In genomic region chr9:130345009-130345992, GRCh38 we compare ENCODE assay signal across 25 cellular contexts.
DNase-seq lines count a peak whose midpoint lies in the region; ATAC-seq, FAIRE-seq and TF ChIP-seq lines count a peak whose summit lies in the region.
"Had no signal": no experiment of that assay in that cellular context is flagged by ENCODE, and none has a peak within 500 bp of the region (broad histone marks: within the 10 kb centered on the region; RNA-seq: fewer than 3 reads in every experiment).

No MANE protein-coding gene starts in this region.

- H3K23ac ChIP-seq in H1 (ENCODE audit: insufficient read length) (no peak overlapping the region), trophoblast cell (ENCODE audit: low read length) (peak overlapping the region; percentile 99)

- no peak overlapping the region for H3K27ac Mint-ChIP-seq in stimulated activated memory B cell treated with anti-CD40 and anti-IgM and Interleukin-4, amounts not matched to agents 10 μg/mL and 1 μg/mL and 100 μg/mL, for 72 hours
- H3K27ac Mint-ChIP-seq: B cell; CD8-positive, alpha-beta memory T cell had no signal

- peak overlapping the region; percentile 90 for H2BK5ac ChIP-seq in H1 (ENCODE audit: low read depth, low read length)
- no peak overlapping the region for H2BK5ac ChIP-seq in trophoblast cell (ENCODE audit: low read depth, low read length, poor library complexity)

- no peak for ATAC-seq in GM21423 (IDR thresholded peaks at IDR 0.05; ENCODE audit: unreplicated experiment)
- ATAC-seq in stimulated activated memory B cell treated with anti-CD40 and anti-IgM and Interleukin-4, amounts not matched to agents 10 μg/mL and 1 μg/mL and 100 μg/mL, for 72 hours, result no peak

- no peaks in the 10 kb centered on the region for H3K9me3 ChIP-seq in HEK293 (ENCODE audit: control insufficient read depth, insufficient read depth, low read depth, low read length)
- H3K9me3 ChIP-seq in NT2/D1 (ENCODE audit: insufficient read depth, low read length), result no peaks in the 10 kb centered on the region
- H3K9me3 ChIP-seq in H1 (ENCODE audit: insufficient read depth in 2 of 2, low read depth in 1 of 2, low read length in 1 of 2), result no peaks in the 10 kb centered on the region
- H3K9me3 ChIP-seq in trophoblast cell (ENCODE audit: insufficient read depth, low read depth, low read length), result peaks cover 10% of the 10 kb centered on the region

- H2AFZ ChIP-seq in H1 (ENCODE audit: low read length), result no peak overlapping the region
- H2AFZ ChIP-seq in trophoblast cell (ENCODE audit: insufficient read depth, low read length, poor library complexity), result no peak overlapping the region

- TF ChIP-seq CTCF in HEK293 (tag by site-specific recombination; IDR thresholded peaks at IDR 0.05) (no peak), H1 (IDR thresholded peaks at IDR 0.05; ENCODE audit: control extremely low read depth in 1 of 3, insufficient read depth in 1 of 3, low read depth in 1 of 3, low read length in 3 of 3) (no peak)

- POLR2A ChIA-PET in HEK293 (lab: Yijun Ruan, JAX) (no interaction called here), H1 (lab: Charles Lee; ENCODE audit: partially characterized antibody) (interaction anchor here (1.1 to 1.2 kb wide), 2 partner anchors 8 to 12 kb away, joined by 3 read pairs; no protein-coding TSS in a partner anchor)

- peak overlapping the region; percentile 94 for H2BK15ac ChIP-seq in H1 (ENCODE audit: low read length)

- DNase-seq in NT2/D1 (ENCODE audit: low read depth, low spot score), result no peak
- no peak for DNase-seq in H1 (ENCODE audit: low read depth in 1 of 2, low spot score in 2 of 2)
- DNase-seq in trophoblast cell, result no peak
- DNase-seq in GOT3 (lab: John Stamatoyannopoulos, UW), result no peak
- DNase-seq: CD8-positive, alpha-beta memory T cell; DMS 273 treated with DMSO at 0.1 percent for 48 hours; DMS79; EL; GDM1; Karpas-422; NCI-H1092; NCI-H1436; NCI-H187; NCI-H2081 treated with DMSO at 0.1 percent for 48 hours; NCI-H2171; NCI-H226; NCI-H510A; NCI-H69 had no signal

- peak overlapping the region; percentile 9 for H3K9ac ChIP-seq in NT2/D1 (ENCODE audit: insufficient read length, low read depth)
- peak overlapping the region in 1 of 4 experiments; percentile 37; a peak in 1 of 7 replicates for H3K9ac ChIP-seq in H1 (replicated peaks in 1 of 4; ENCODE audit: extremely low read depth in 1 of 4, low read depth in 3 of 4, low read length in 3 of 4)
- H3K9ac ChIP-seq in trophoblast cell (ENCODE audit: low read length), result peak overlapping the region; percentile 26

- peak overlapping the region; percentile 100 for H3K56ac ChIP-seq in H1 (replicated peaks; ENCODE audit: insufficient read length, low read depth, low read length)

- peak overlapping the region; percentile 84 for H3K14ac ChIP-seq in H1 (ENCODE audit: insufficient read length)
- H3K14ac ChIP-seq in trophoblast cell (ENCODE audit: low read length), result no peak overlapping the region

- TF ChIP-seq RAD21 in H1 (IDR thresholded peaks at IDR 0.05 in 1 of 2, conservative IDR thresholded peaks at IDR 0.05 in 1 of 2; ENCODE audit: low read depth in 2 of 2, low read length in 2 of 2), result no peak

- no peaks in the 10 kb centered on the region for H3K27me3 Mint-ChIP-seq in stimulated activated memory B cell treated with anti-CD40 and anti-IgM and Interleukin-4, amounts not matched to agents 10 μg/mL and 1 μg/mL and 100 μg/mL, for 72 hours
- H3K27me3 Mint-ChIP-seq: B cell had no signal

- H4K12ac ChIP-seq in trophoblast cell (ENCODE audit: low read depth, low read length), result no peak overlapping the region

- H3K4me3 Mint-ChIP-seq in stimulated activated memory B cell treated with anti-CD40 and anti-IgM and Interleukin-4, amounts not matched to agents 10 μg/mL and 1 μg/mL and 100 μg/mL, for 72 hours, result no peak overlapping the region
- H3K4me3 Mint-ChIP-seq: B cell; CD8-positive, alpha-beta memory T cell had no signal

- no peak for TF ChIP-seq POLR2A in H1 (IDR thresholded peaks at IDR 0.05; ENCODE audit: control extremely low read depth in 1 of 2, low read depth in 2 of 2, low read length in 2 of 2)

- H3K4me2 ChIP-seq in H1 (ENCODE audit: insufficient read depth in 1 of 2, low read depth in 2 of 2, low read length in 2 of 2) (no peak overlapping the region), trophoblast cell (ENCODE audit: low read length) (no peak overlapping the region)

- TF ChIP-seq EP300 in H1 (IDR thresholded peaks at IDR 0.05; ENCODE audit: borderline replicate concordance in 1 of 2, low read depth in 2 of 2, low read length in 2 of 2), result no peak

- H4K8ac ChIP-seq in H1 (ENCODE audit: extremely low read depth, insufficient read depth, low read length), result peak overlapping the region; percentile 39; the same call in 1 of the 2 replicates
- H4K8ac ChIP-seq in trophoblast cell (ENCODE audit: low read depth, low read length), result no peak overlapping the region

- H2BK12ac ChIP-seq in H1 (ENCODE audit: low read depth, low read length) (peak overlapping the region; percentile 56; the same call in 1 of the 2 replicates), trophoblast cell (ENCODE audit: low read length) (no peak overlapping the region)

- no peaks in the 10 kb centered on the region for H3K36me3 ChIP-seq in HEK293 (ENCODE audit: control insufficient read depth in 2 of 2, insufficient read depth in 1 of 2, low read length in 2 of 2)
- no peaks in the 10 kb centered on the region for H3K36me3 ChIP-seq in NT2/D1 (ENCODE audit: insufficient read depth, insufficient read length, low read length)
- H3K36me3 ChIP-seq in H1 (ENCODE audit: control insufficient read depth in 2 of 4, insufficient read depth in 4 of 4, low read length in 3 of 4), result no peaks in the 10 kb centered on the region; a peak in 1 of 8 replicates
- H3K36me3 ChIP-seq in trophoblast cell (ENCODE audit: control insufficient read depth in 1 of 2, insufficient read depth in 2 of 2, low read length in 2 of 2), result no peaks in the 10 kb centered on the region

- H3K18ac ChIP-seq in H1 (ENCODE audit: extremely low read depth, low read length) (no peak overlapping the region), trophoblast cell (ENCODE audit: low read length) (no peak overlapping the region)

- H3K4me1 ChIP-seq in HEK293 (ENCODE audit: control insufficient read depth, insufficient read depth, low read length), result no peaks in the 10 kb centered on the region
- H3K4me1 ChIP-seq in NT2/D1 (ENCODE audit: insufficient read depth, insufficient read length), result peaks cover 28% of the 10 kb centered on the region
- H3K4me1 ChIP-seq in H1 (replicated peaks in 1 of 4; ENCODE audit: control insufficient read depth in 3 of 4, insufficient read depth in 4 of 4, low read length in 3 of 4), result peaks cover 0 to 12% (median 6%) of the 10 kb centered on the region in 4 experiments; a peak in 4 of 7 replicates
- no peaks in the 10 kb centered on the region for H3K4me1 ChIP-seq in trophoblast cell (ENCODE audit: control insufficient read depth in 1 of 2, insufficient read depth in 2 of 2, low read length in 2 of 2)

- H3K79me2 ChIP-seq in H1 (ENCODE audit: control insufficient read depth in 1 of 2, insufficient read depth in 2 of 2, low read length in 2 of 2) (0 out of 4 replicates have a peak, but pooled peaks cover 0 to 3% of the 10 kb centered on the region in 2 experiments), trophoblast cell (ENCODE audit: control insufficient read depth, insufficient read depth, low read length, poor library complexity) (no peaks in the 10 kb centered on the region)

- H4K91ac ChIP-seq in H1 (replicated peaks; ENCODE audit: insufficient read length, low read length) (peak overlapping the region; percentile 97), trophoblast cell (ENCODE audit: low read depth, low read length) (no peak overlapping the region)

- H3K9me3 Mint-ChIP-seq in stimulated activated memory B cell treated with anti-CD40 and anti-IgM and Interleukin-4, amounts not matched to agents 10 μg/mL and 1 μg/mL and 100 μg/mL, for 72 hours, result no peaks in the 10 kb centered on the region
- H3K9me3 Mint-ChIP-seq: CD8-positive, alpha-beta memory T cell had no signal

- H3K36me3 Mint-ChIP-seq in stimulated activated memory B cell treated with anti-CD40 and anti-IgM and Interleukin-4, amounts not matched to agents 10 μg/mL and 1 μg/mL and 100 μg/mL, for 72 hours, result no peaks in the 10 kb centered on the region
- H3K36me3 Mint-ChIP-seq: CD8-positive, alpha-beta memory T cell had no signal

- H2AK5ac ChIP-seq in H1 (ENCODE audit: low read depth, low read length), result peak overlapping the region; percentile 99
- H2AK5ac ChIP-seq in trophoblast cell (ENCODE audit: low read length), result no peak overlapping the region

- CTCF ChIA-PET in HEK293 (lab: Yijun Ruan, JAX) (interaction anchor here (0.8 kb wide), 1 partner anchor 31 kb away, joined by 3 read pairs; no protein-coding TSS in a partner anchor), H1 (lab: Charles Lee; ENCODE audit: partially characterized antibody) (interaction anchor here (0.9 to 1.0 kb wide), 2 partner anchors 90 to 99 kb away, joined by 3 read pairs; no protein-coding TSS in a partner anchor)

- H2BK120ac ChIP-seq in H1 (replicated peaks; ENCODE audit: low read depth, low read length) (peak overlapping the region; percentile 22), trophoblast cell (ENCODE audit: insufficient read depth, low read length, poor library complexity) (no peak overlapping the region)

- no peak overlapping the region for H4K5ac ChIP-seq in H1 (ENCODE audit: insufficient read length, low read depth, low read length)

- FAIRE-seq in H1 (lab: Jason Lieb, UNC), result no peak
- FAIRE-seq: GM12891, RCC 7860 had no signal

- peaks cover 15% of the 10 kb centered on the region for H3K23me2 ChIP-seq in H1 (ENCODE audit: low read depth, low read length)

- H3K4ac ChIP-seq in H1 (replicated peaks; ENCODE audit: insufficient read length, low read depth, low read length) (peak overlapping the region; percentile 78), trophoblast cell (ENCODE audit: low read depth, low read length) (no peak overlapping the region)

- peak overlapping the region; percentile 7 for H2BK20ac ChIP-seq in H1 (ENCODE audit: low read length)

- H3K27ac ChIP-seq in HEK293 (ENCODE audit: extremely low read depth, low read depth, low read length) (no peak overlapping the region), H1 (ENCODE audit: low read depth, low read length) (no peak overlapping the region; the same call in 1 of the 2 replicates), trophoblast cell (ENCODE audit: low read depth, low read length) (no peak overlapping the region)
- H3K27ac ChIP-seq: C4-2B had no signal

- H3K4me1 Mint-ChIP-seq in stimulated activated memory B cell treated with anti-CD40 and anti-IgM and Interleukin-4, amounts not matched to agents 10 μg/mL and 1 μg/mL and 100 μg/mL, for 72 hours, result no peaks in the 10 kb centered on the region
- H3K4me1 Mint-ChIP-seq: B cell; CD8-positive, alpha-beta memory T cell had no signal

- peaks cover 10% of the 10 kb centered on the region for H3K79me1 ChIP-seq in H1 (ENCODE audit: low read depth, low read length)
- H3K79me1 ChIP-seq in trophoblast cell (ENCODE audit: low read length), result no peaks in the 10 kb centered on the region

- no peak overlapping the region for H3K4me3 ChIP-seq in HEK293 (ENCODE audit: low read depth, low read length)
- no peak overlapping the region for H3K4me3 ChIP-seq in NT2/D1 (ENCODE audit: insufficient read length, low read depth)
- no peak overlapping the region for H3K4me3 ChIP-seq in H1 (ENCODE audit: extremely low read depth in 1 of 4, insufficient read depth in 2 of 4, low read depth in 3 of 4, low read length in 4 of 4)
- H3K4me3 ChIP-seq in trophoblast cell (ENCODE audit: low read depth, low read length), result peak overlapping the region; percentile 40

- H3K27me3 ChIP-seq in NT2/D1 (ENCODE audit: insufficient read depth, insufficient read length) (no peaks in the 10 kb centered on the region), H1 (replicated peaks in 1 of 4; ENCODE audit: control insufficient read depth in 3 of 4, extremely low read depth in 1 of 4, insufficient read depth in 3 of 4, low read length in 3 of 4) (no peaks in the 10 kb centered on the region), trophoblast cell (ENCODE audit: insufficient read depth, low read length) (no peaks in the 10 kb centered on the region)

- WGBS in H1 (ENCODE audit: extremely low coverage in 1 of 2, insufficient coverage in 1 of 2, insufficient read length in 1 of 2, insufficient replicate concordance in 2 of 2, low coverage in 1 of 2, low lambda C conversion rate in 2 of 2, missing lambda C conversion rate in 1 of 2), 2 experiments, result 88% methylated on average over 11 of the region's 11 CpGs; no CpG with 5 or more reads in 1 of the 2 experiments
- WGBS in trophoblast cell (ENCODE audit: extremely low coverage, insufficient coverage, insufficient read length), result 100% methylated on average over 3 of the region's 11 CpGs

- peaks cover 0 to 17% of the 10 kb centered on the region in 2 experiments for H4K20me1 ChIP-seq in H1 (replicated peaks in 1 of 2; ENCODE audit: control insufficient read depth in 1 of 2, insufficient read depth in 2 of 2, low read length in 2 of 2)

Comparison
In these comparisons a context has a peak if more than half of its experiments do, and no peak if none do; other contexts are left out.
1. Of the 6 proteins assayed by ChIP-seq in both HEK293 and H1: peak only in HEK293: BCL11A and SP2; only in H1: none; in both: none; in neither: 3; mixed calls (peak in some experiments, not most) for 1.